In genomic region chr20:6030453-6031080, GRCh38 we compare ENCODE assay signal across 24 cellular contexts. TPM values are rescaled to one million over a fixed set of nuclear protein-coding genes. Genes with fewer than 3 reads are reported as not detected.
DNase-seq lines count a peak whose midpoint lies in the region; ATAC-seq and TF ChIP-seq lines count a peak whose summit lies in the region.
"Had no signal": no experiment of that assay in that cellular context is flagged by ENCODE, and none has a peak within 500 bp of the region (broad histone marks: within the 10 kb centered on the region; RNA-seq: fewer than 3 reads in every experiment).

No MANE protein-coding gene starts in this region.

- H3K9me3 ChIP-seq in left ventricle myocardium inferior (replicated peaks) (no peaks in the 10 kb centered on the region), right atrium auricular region (no peaks in the 10 kb centered on the region)
- H3K9me3 ChIP-seq: HAP-1, SJSA1 had no signal

- no peak overlapping the region for H3K4me3 ChIP-seq in left ventricle myocardium inferior
- H3K4me3 ChIP-seq in right atrium auricular region = no peak overlapping the region
- H3K4me3 ChIP-seq: BLaER1, GM23338, HAP-1, SJSA1 had no signal

- peak overlapping the region; percentile 54 for H3K27ac Mint-ChIP-seq in activated CD4-positive, alpha-beta T cell treated with anti-CD3 and anti-CD28 coated beads, Interleukin-2, amount 10 ng/mL, durations not matched to agents 7 days and 5 days
- no peak overlapping the region for H3K27ac Mint-ChIP-seq in activated CD4-positive, alpha-beta T cell treated with anti-CD3 and anti-CD28 coated beads for 36 hours
- peak overlapping the region; percentile 68 for H3K27ac Mint-ChIP-seq in mesothelial cell of epicardium
- H3K27ac Mint-ChIP-seq: GM23338 had no signal

- DNase-seq in activated CD4-positive, alpha-beta T cell treated with anti-CD3 and anti-CD28 coated beads, Interleukin-2, amount 10 ng/mL, durations not matched to agents 7 days and 5 days = no peak
- DNase-seq in activated CD4-positive, alpha-beta T cell treated with anti-CD3 and anti-CD28 coated beads for 36 hours = no peak
- DNase-seq in left ventricle myocardium inferior (no peak), right atrium auricular region (ENCODE audit: low spot score) (no peak), mesothelial cell of epicardium (ENCODE audit: low spot score in 2 of 2, unreplicated experiment in 2 of 2) (no peak), hepatic stellate cell (ENCODE audit: low spot score) (no peak), nucleus accumbens (lab: John Stamatoyannopoulos, UW) (no peak)
- DNase-seq: ACHN; IMR-90; MV-4-11; NCI-H1105 treated with DMSO at 0.1 percent for 48 hours; NCI-H2029 treated with DMSO at 0.1 percent for 48 hours; NCI-H345; NCI-H524; NCI-H774; NK-92 treated with Interleukin-12 subunit alpha and Interleukin-12 subunit beta, amount 100 ng/mL, for 24 hours had no signal

- TF ChIP-seq CTCF in left ventricle myocardium inferior (IDR thresholded peaks at IDR 0.05; ENCODE audit: borderline replicate concordance) (no peak), right atrium auricular region (IDR thresholded peaks at IDR 0.05) (no peak), mesothelial cell of epicardium (IDR thresholded peaks at IDR 0.05; ENCODE audit: unreplicated experiment) (no peak)

- POLR2A ChIA-PET in activated CD4-positive, alpha-beta T cell treated with anti-CD3 and anti-CD28 coated beads, Interleukin-2, amount 10 ng/mL, durations not matched to agents 7 days and 5 days (lab: Charles Lee) = no interaction called here
- POLR2A ChIA-PET in activated CD4-positive, alpha-beta T cell treated with anti-CD3 and anti-CD28 coated beads for 36 hours (lab: Charles Lee) = no interaction called here

- H3K36me3 ChIP-seq in left ventricle myocardium inferior (peaks cover 23% of the 10 kb centered on the region), right atrium auricular region (peaks cover 22% of the 10 kb centered on the region)

- no peaks in the 10 kb centered on the region for H3K27me3 Mint-ChIP-seq in activated CD4-positive, alpha-beta T cell treated with anti-CD3 and anti-CD28 coated beads, Interleukin-2, amount 10 ng/mL, durations not matched to agents 7 days and 5 days
- H3K27me3 Mint-ChIP-seq in activated CD4-positive, alpha-beta T cell treated with anti-CD3 and anti-CD28 coated beads for 36 hours = no peaks in the 10 kb centered on the region
- H3K27me3 Mint-ChIP-seq in mesothelial cell of epicardium (ENCODE audit: low read depth) = no peaks in the 10 kb centered on the region
- H3K27me3 Mint-ChIP-seq: CD8-positive, alpha-beta memory T cell had no signal

- no peak for ATAC-seq in activated CD4-positive, alpha-beta T cell treated with anti-CD3 and anti-CD28 coated beads for 36 hours
- no peak for ATAC-seq in GM21360 (IDR thresholded peaks at IDR 0.05; ENCODE audit: unreplicated experiment)
- ATAC-seq: GM23338, Panc1 had no signal

- H3K9me3 Mint-ChIP-seq in activated CD4-positive, alpha-beta T cell treated with anti-CD3 and anti-CD28 coated beads, Interleukin-2, amount 10 ng/mL, durations not matched to agents 7 days and 5 days = peaks cover under 1% of the 10 kb centered on the region
- H3K9me3 Mint-ChIP-seq in activated CD4-positive, alpha-beta T cell treated with anti-CD3 and anti-CD28 coated beads for 36 hours (ENCODE audit: low read depth) = no peaks in the 10 kb centered on the region
- peaks cover 8% of the 10 kb centered on the region for H3K9me3 Mint-ChIP-seq in mesothelial cell of epicardium
- H3K9me3 Mint-ChIP-seq: CD8-positive, alpha-beta memory T cell had no signal

- H3K36me3 Mint-ChIP-seq in activated CD4-positive, alpha-beta T cell treated with anti-CD3 and anti-CD28 coated beads, Interleukin-2, amount 10 ng/mL, durations not matched to agents 7 days and 5 days (ENCODE audit: low read depth) = peaks cover 39% of the 10 kb centered on the region
- peaks cover 43% of the 10 kb centered on the region for H3K36me3 Mint-ChIP-seq in activated CD4-positive, alpha-beta T cell treated with anti-CD3 and anti-CD28 coated beads for 36 hours (ENCODE audit: low read depth)
- H3K36me3 Mint-ChIP-seq in mesothelial cell of epicardium = peaks cover 33% of the 10 kb centered on the region

- H3K27ac ChIP-seq in left ventricle myocardium inferior (replicated peaks) (peak overlapping the region; percentile 49), right atrium auricular region (peak overlapping the region in 1 of 2 donors; percentile 4)
- H3K27ac ChIP-seq: 22Rv1, BLaER1, SJSA1 had no signal

- peaks cover 86% of the 10 kb centered on the region for H3K4me1 ChIP-seq in left ventricle myocardium inferior
- peaks cover 0 to 52% of the 10 kb centered on the region in 2 donors for H3K4me1 ChIP-seq in right atrium auricular region
- H3K4me1 ChIP-seq: HAP-1, SJSA1 had no signal

- no peak overlapping the region for H3K4me3 Mint-ChIP-seq in activated CD4-positive, alpha-beta T cell treated with anti-CD3 and anti-CD28 coated beads, Interleukin-2, amount 10 ng/mL, durations not matched to agents 7 days and 5 days
- no peak overlapping the region for H3K4me3 Mint-ChIP-seq in activated CD4-positive, alpha-beta T cell treated with anti-CD3 and anti-CD28 coated beads for 36 hours
- H3K4me3 Mint-ChIP-seq in mesothelial cell of epicardium = no peak overlapping the region
- H3K4me3 Mint-ChIP-seq: CD8-positive, alpha-beta memory T cell; GM23338 had no signal

- intact Hi-C loops in activated CD4-positive, alpha-beta T cell treated with anti-CD3 and anti-CD28 coated beads for 36 hours (cut with DNase I, micrococcal nuclease) = no loop called here
- intact Hi-C loops in left ventricle myocardium inferior (cut with micrococcal nuclease) = no loop called here

- H3K27me3 ChIP-seq in left ventricle myocardium inferior (ENCODE audit: low read depth) (no peaks in the 10 kb centered on the region), right atrium auricular region (no peaks in the 10 kb centered on the region)
- H3K27me3 ChIP-seq: BLaER1, SJSA1 had no signal

- H3K4me1 Mint-ChIP-seq in activated CD4-positive, alpha-beta T cell treated with anti-CD3 and anti-CD28 coated beads, Interleukin-2, amount 10 ng/mL, durations not matched to agents 7 days and 5 days = peaks cover 42% of the 10 kb centered on the region
- peaks cover 39% of the 10 kb centered on the region for H3K4me1 Mint-ChIP-seq in activated CD4-positive, alpha-beta T cell treated with anti-CD3 and anti-CD28 coated beads for 36 hours
- peaks cover 51% of the 10 kb centered on the region for H3K4me1 Mint-ChIP-seq in mesothelial cell of epicardium
- H3K4me1 Mint-ChIP-seq: GM23338 had no signal

- CTCF ChIA-PET in activated CD4-positive, alpha-beta T cell treated with anti-CD3 and anti-CD28 coated beads, Interleukin-2, amount 10 ng/mL, durations not matched to agents 7 days and 5 days (lab: Charles Lee) = interaction anchor here (0.9 to 1.3 kb wide), 2 partner anchors 8 to 12 kb away, joined by 3 to 6 read pairs; no protein-coding TSS in a partner anchor
- CTCF ChIA-PET in activated CD4-positive, alpha-beta T cell treated with anti-CD3 and anti-CD28 coated beads for 36 hours (lab: Charles Lee) = interaction anchor here (0.5 to 1.4 kb wide), 4 partner anchors 24 to 501 kb away, joined by 3 to 4 read pairs (median 3); no protein-coding TSS in a partner anchor

RNA-seq across cellular contexts. Expression of gene LRRN4, which starts 23.3 kb away (rescaled TPM):
- total RNA-seq in activated CD4-positive, alpha-beta T cell treated with anti-CD3 and anti-CD28 coated beads, Interleukin-2, amount 10 ng/mL, durations not matched to agents 7 days and 5 days = not detected
- total RNA-seq in activated CD4-positive, alpha-beta T cell treated with anti-CD3 and anti-CD28 coated beads for 36 hours = under 1 TPM in 1 of 2 experiments, not detected in 1; 0.09 TPM
- total RNA-seq in left ventricle myocardium inferior = 0.08 TPM
- total RNA-seq in right atrium auricular region = 10 to 100 TPM; 15.0 to 36.7 TPM
- 75.4 to 89.5 TPM (median 78.8 TPM) in 3 replicates for total RNA-seq in mesothelial cell of epicardium
- total RNA-seq: CD8-positive, alpha-beta memory T cell; SJSA1 had no signal

RNA-seq across cellular contexts. Expression of gene CRLS1, which starts 24.6 kb away (rescaled TPM):
- total RNA-seq in activated CD4-positive, alpha-beta T cell treated with anti-CD3 and anti-CD28 coated beads, Interleukin-2, amount 10 ng/mL, durations not matched to agents 7 days and 5 days = 10 to 100 TPM; 30.0 to 30.3 TPM
- 10 to 100 TPM; 37.4 to 51.7 TPM for total RNA-seq in activated CD4-positive, alpha-beta T cell treated with anti-CD3 and anti-CD28 coated beads for 36 hours
- total RNA-seq in left ventricle myocardium inferior = 87.3 TPM
- 10 to 100 TPM; 49.4 to 67.9 TPM for total RNA-seq in right atrium auricular region
- total RNA-seq in mesothelial cell of epicardium = 51.0 to 58.1 TPM (median 54.8 TPM) in 3 replicates

Comparison
In these comparisons a context has a peak if more than half of its experiments do, and no peak if none do; other contexts are left out.
1. RNA of gene LRRN4, which starts 23.3 kb away (total RNA-seq): 75.4 to 89.5 TPM in mesothelial cell of epicardium and 15.0 to 36.7 TPM in right atrium auricular region; 0.09 TPM in activated CD4-positive, alpha-beta T cell treated with anti-CD3 and anti-CD28 coated beads for 36 hours, 0.08 TPM in left ventricle myocardium inferior (single experiment) and not detected in activated CD4-positive, alpha-beta T cell treated with anti-CD3 and anti-CD28 coated beads, Interleukin-2, amount 10 ng/mL, durations not matched to agents 7 days and 5 days; every median in the first group is over 10 times any median in the second.